Comparison of ENCODE assay signal across 9 cellular contexts in the genomic region with DNA sequence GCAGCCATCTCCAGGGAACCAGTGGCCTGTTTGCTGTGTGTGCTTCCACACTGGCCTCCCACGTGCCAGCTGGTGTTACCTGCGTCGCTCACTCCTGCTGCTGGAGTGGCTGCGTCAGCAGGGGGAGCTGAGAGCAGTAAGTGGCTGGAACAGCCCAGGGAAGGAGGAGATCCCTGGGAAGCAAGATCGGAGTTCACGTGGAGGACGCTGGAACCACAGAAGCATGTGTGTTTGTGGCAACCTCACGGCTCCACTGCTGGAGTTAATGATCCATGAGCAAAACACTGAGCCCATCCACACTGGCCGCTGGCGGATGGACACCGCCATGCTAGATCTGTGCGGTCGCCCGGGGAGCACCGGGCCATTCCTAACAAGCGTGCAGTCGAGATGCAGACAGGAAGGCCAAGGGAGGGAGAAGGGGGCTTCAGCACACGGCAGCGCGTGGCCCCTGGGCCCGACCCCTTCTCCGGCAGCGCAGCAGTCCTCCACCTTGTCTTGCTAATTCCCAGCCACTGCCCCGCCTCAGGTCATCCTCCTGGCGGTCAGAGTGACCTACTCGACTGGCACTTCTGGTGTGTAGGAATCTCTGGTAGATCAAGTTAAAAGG.
A peak's percentile ranks its signal among the peaks of the same experiment; 100 is the strongest.
DNase-seq lines count a peak whose midpoint lies in the region; ATAC-seq and TF ChIP-seq lines count a peak whose summit lies in the region.
"Had no signal": no experiment of that assay in that cellular context is flagged by ENCODE, and none has a peak within 500 bp of the region (broad histone marks: within the 10 kb centered on the region; RNA-seq: fewer than 3 reads in every experiment).

No MANE protein-coding gene starts in this region.

- H3K4me3 ChIP-seq in Peyer's patch: no peak overlapping the region

- H3K79me2 ChIP-seq in H9 (ENCODE audit: insufficient read depth, low read length): no peaks in the 10 kb centered on the region

- H3K56ac ChIP-seq in H9 (ENCODE audit: insufficient read length, low read depth, low read length): no peak overlapping the region

- 0 out of 2 replicates have a peak overlapping the region, but pooled peaks have one; percentile 2 for H3K14ac ChIP-seq in H9 (ENCODE audit: insufficient read depth, low read length)

- H3K4me3 Mint-ChIP-seq in H9 (no peak overlapping the region), glutamatergic neuron (ENCODE audit: unreplicated experiment) (no peak overlapping the region)
- no peak overlapping the region for H3K4me3 Mint-ChIP-seq in stimulated activated effector memory CD8-positive, alpha-beta T cell treated with anti-CD3 and anti-CD28 coated beads, Interleukin-12 subunit alpha, Interleukin-12 subunit beta, amount 100 ng/mL, for 72 hours
- H3K4me3 Mint-ChIP-seq: activated naive CD8-positive, alpha-beta T cell had no signal

- H3K27me3 Mint-ChIP-seq in H9 (ENCODE audit: low read depth): peaks cover 20% of the 10 kb centered on the region
- H3K27me3 Mint-ChIP-seq in glutamatergic neuron (ENCODE audit: unreplicated experiment): peaks cover 6% of the 10 kb centered on the region
- H3K27me3 Mint-ChIP-seq: activated naive CD8-positive, alpha-beta T cell had no signal

- no peak overlapping the region for H2BK15ac ChIP-seq in H9 (ENCODE audit: low read depth, low read length)

- H3K4ac ChIP-seq in H9 (ENCODE audit: low read depth, low read length): no peak overlapping the region

- H3K27me3 ChIP-seq in H9 (ENCODE audit: insufficient read depth, low read length) (no peaks in the 10 kb centered on the region), Peyer's patch (no peaks in the 10 kb centered on the region)

- H3T11ph ChIP-seq in H9 (ENCODE audit: low read length): no peak overlapping the region

- no peak for ATAC-seq in stimulated activated effector memory CD8-positive, alpha-beta T cell treated with anti-CD3 and anti-CD28 coated beads, Interleukin-12 subunit alpha, Interleukin-12 subunit beta, amount 100 ng/mL, for 72 hours
- no peak for ATAC-seq in HG03460 (IDR thresholded peaks at IDR 0.05; ENCODE audit: unreplicated experiment)

- H4K91ac ChIP-seq in H9 (ENCODE audit: insufficient read length, low read depth, low read length): no peak overlapping the region

- H4K8ac ChIP-seq in H9 (replicated peaks; ENCODE audit: insufficient read length, low read depth, low read length): no peak overlapping the region

- no peak overlapping the region for H2BK120ac ChIP-seq in H9 (ENCODE audit: low read depth, low read length, poor library complexity, severe bottlenecking)

- no peak overlapping the region for H2BK20ac ChIP-seq in H9 (ENCODE audit: low read depth, low read length, poor library complexity, severe bottlenecking)

- H2AFZ ChIP-seq in H9 (ENCODE audit: low read length): no peak overlapping the region

- H3K9me3 ChIP-seq in H9 (ENCODE audit: control insufficient read depth, low read depth, low read length) (no peaks in the 10 kb centered on the region), Peyer's patch (peaks cover 0 to 3% (median 0%) of the 10 kb centered on the region in 4 donors)

- H2AK5ac ChIP-seq in H9 (ENCODE audit: insufficient read length, low read length): no peak overlapping the region

- TF ChIP-seq POLR2A in Peyer's patch (IDR thresholded peaks at IDR 0.05): no peak

- no peaks in the 10 kb centered on the region for H3K36me3 ChIP-seq in Peyer's patch

- H3K4me1 Mint-ChIP-seq in H9 (peaks cover 9 to 16% of the 10 kb centered on the region in 2 experiments), glutamatergic neuron (ENCODE audit: low read depth, unreplicated experiment) (peaks cover 8% of the 10 kb centered on the region)
- no peaks in the 10 kb centered on the region for H3K4me1 Mint-ChIP-seq in stimulated activated effector memory CD8-positive, alpha-beta T cell treated with anti-CD3 and anti-CD28 coated beads, Interleukin-12 subunit alpha, Interleukin-12 subunit beta, amount 100 ng/mL, for 72 hours

- no peak overlapping the region for H4K5ac ChIP-seq in H9 (ENCODE audit: insufficient read length, low read depth, low read length)

- no peak overlapping the region for H3K18ac ChIP-seq in H9 (ENCODE audit: insufficient read length, low read depth, low read length)

- H2BK5ac ChIP-seq in H9 (ENCODE audit: insufficient read length, low read length): no peak overlapping the region

- H3K9me3 Mint-ChIP-seq in H9 (peaks cover 7 to 13% of the 10 kb centered on the region in 2 experiments), glutamatergic neuron (ENCODE audit: unreplicated experiment) (peaks cover 6% of the 10 kb centered on the region)
- peaks cover 3% of the 10 kb centered on the region for H3K9me3 Mint-ChIP-seq in stimulated activated effector memory CD8-positive, alpha-beta T cell treated with anti-CD3 and anti-CD28 coated beads, Interleukin-12 subunit alpha, Interleukin-12 subunit beta, amount 100 ng/mL, for 72 hours

- no peak overlapping the region for H3K23ac ChIP-seq in H9 (ENCODE audit: insufficient read length, low read depth, low read length)

- H3K27ac Mint-ChIP-seq in H9 (no peak overlapping the region), glutamatergic neuron (ENCODE audit: unreplicated experiment) (peak overlapping the region; percentile 38)
- H3K27ac Mint-ChIP-seq in stimulated activated effector memory CD8-positive, alpha-beta T cell treated with anti-CD3 and anti-CD28 coated beads, Interleukin-12 subunit alpha, Interleukin-12 subunit beta, amount 100 ng/mL, for 72 hours: no peak overlapping the region
- H3K27ac Mint-ChIP-seq: activated naive CD8-positive, alpha-beta T cell had no signal

- H3K23me2 ChIP-seq in H9 (ENCODE audit: insufficient read length, low read depth, low read length, poor library complexity, severe bottlenecking): no peaks in the 10 kb centered on the region

- H3K4me2 ChIP-seq in H9 (ENCODE audit: insufficient read depth, insufficient read length, low read length): no peak overlapping the region

- no peak overlapping the region for H2BK12ac ChIP-seq in H9 (ENCODE audit: insufficient read length, low read depth, low read length)

- no peaks in the 10 kb centered on the region for H3K4me1 ChIP-seq in H9 (ENCODE audit: insufficient read depth, low read length)
- H3K4me1 ChIP-seq in Peyer's patch: no peaks in the 10 kb centered on the region

- no peak overlapping the region for H3K9ac ChIP-seq in H9 (ENCODE audit: extremely low read depth, insufficient read length, low read length)

- H3K27ac ChIP-seq in H9 (ENCODE audit: insufficient read length, low read depth, low read length) (no peak overlapping the region), Peyer's patch (no peak overlapping the region)

- no peaks in the 10 kb centered on the region for H4K20me1 ChIP-seq in H9 (ENCODE audit: control insufficient read depth, insufficient read depth, insufficient read length)

- peaks cover 4 to 11% (median 7%) of the 10 kb centered on the region in 3 experiments; a peak in 4 of 7 replicates for H3K36me3 Mint-ChIP-seq in H9 (ENCODE audit: insufficient read depth in 1 of 3, low read depth in 3 of 3)
- H3K36me3 Mint-ChIP-seq in glutamatergic neuron (ENCODE audit: unreplicated experiment): peaks cover 7% of the 10 kb centered on the region
- H3K36me3 Mint-ChIP-seq in stimulated activated effector memory CD8-positive, alpha-beta T cell treated with anti-CD3 and anti-CD28 coated beads, Interleukin-12 subunit alpha, Interleukin-12 subunit beta, amount 100 ng/mL, for 72 hours: no peaks in the 10 kb centered on the region

- no peaks in the 10 kb centered on the region for H3K79me1 ChIP-seq in H9 (ENCODE audit: insufficient read depth, low read depth, low read length, poor library complexity, severe bottlenecking)

- DNase-seq in H9: peak; percentile 80
- peak in 2 of 3 donors; percentile 81 to 84 for DNase-seq in Peyer's patch
- DNase-seq in glutamatergic neuron: peak; percentile 69
- DNase-seq in retina: peak; percentile 63
- no peak for DNase-seq in medulla oblongata (ENCODE audit: extremely low spot score)
- DNase-seq in DMS114 treated with DMSO at 0.1 percent for 48 hours (lab: John Stamatoyannopoulos, UW; ENCODE audit: unreplicated experiment): no peak
- no peak for DNase-seq in stimulated activated effector memory CD8-positive, alpha-beta T cell treated with anti-CD3 and anti-CD28 coated beads, Interleukin-12 subunit alpha, Interleukin-12 subunit beta, amount 100 ng/mL, for 72 hours (ENCODE audit: low spot score in 2 of 2)

- peak; percentile 64 for TF ChIP-seq CTCF in H9 (conservative IDR thresholded peaks at IDR 0.05)
- TF ChIP-seq CTCF in Peyer's patch (IDR thresholded peaks at IDR 0.05): peak in 3 of 6 experiments; percentile 63 to 80 (median 72)
- no peak for TF ChIP-seq CTCF in glutamatergic neuron (IDR thresholded peaks at IDR 0.05; ENCODE audit: partially characterized antibody, unreplicated experiment)

- WGBS in H9 (ENCODE audit: extremely low coverage, insufficient read length, low lambda C conversion rate): no CpG with 5 or more reads among the region's 26 CpGs

Comparison
In these comparisons a context has a peak if more than half of its experiments do, and no peak if none do; other contexts are left out.
1. DNase-seq: peak in H9 (single experiment), Peyer's patch (2 of 3), glutamatergic neuron (single experiment) and retina (single experiment); none in medulla oblongata (single experiment), DMS114 treated with DMSO at 0.1 percent for 48 hours (single experiment) and stimulated activated effector memory CD8-positive, alpha-beta T cell treated with anti-CD3 and anti-CD28 coated beads, Interleukin-12 subunit alpha, Interleukin-12 subunit beta, amount 100 ng/mL, for 72 hours (0 of 2).